16 cellular contexts compared by ENCODE assay signal in the genomic region with DNA sequence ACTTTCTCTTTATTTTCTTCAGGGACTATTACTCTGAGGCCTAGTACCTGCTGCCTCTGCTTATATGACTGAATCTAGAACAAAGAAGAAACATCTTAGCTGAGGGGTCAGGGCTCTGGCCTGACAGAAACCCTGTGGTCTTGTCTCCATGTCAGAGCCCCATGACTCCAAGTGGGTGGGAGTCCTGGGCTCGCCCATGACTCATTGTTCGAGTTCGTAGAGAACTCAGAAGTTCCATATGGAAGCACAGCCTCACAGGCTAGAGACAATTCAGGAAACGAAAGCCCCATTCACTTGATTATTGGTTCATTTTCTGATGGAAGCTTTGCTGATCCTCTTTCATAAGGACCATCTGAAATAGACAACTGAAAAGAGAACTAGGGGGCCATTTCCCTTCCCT.
A peak's percentile ranks its signal among the peaks of the same experiment; 100 is the strongest.
DNase-seq lines count a peak whose midpoint lies in the region; ATAC-seq, FAIRE-seq and TF ChIP-seq lines count a peak whose summit lies in the region.
"Had no signal": no experiment of that assay in that cellular context is flagged by ENCODE, and none has a peak within 500 bp of the region (broad histone marks: within the 10 kb centered on the region; RNA-seq: fewer than 3 reads in every experiment).

No MANE protein-coding gene starts in this region.

- H3K79me1 ChIP-seq in trophoblast cell (ENCODE audit: low read length) = peaks cover 14% of the 10 kb centered on the region

- no peak overlapping the region for H3K4me2 ChIP-seq in trophoblast cell (ENCODE audit: low read length)

- no peak overlapping the region for H2AK5ac ChIP-seq in trophoblast cell (ENCODE audit: low read length)

- peak overlapping the region; percentile 47 for H4K91ac ChIP-seq in trophoblast cell (ENCODE audit: low read depth, low read length)

- H2BK12ac ChIP-seq in trophoblast cell (ENCODE audit: low read length) = peak overlapping the region; percentile 18

- no peak overlapping the region for H3K4me3 Mint-ChIP-seq in T-helper 17 cell
- H3K4me3 Mint-ChIP-seq: activated CD8-positive, alpha-beta memory T cell treated with anti-CD3 and anti-CD28 coated beads, Interleukin-2, amount 10 ng/mL, durations not matched to agents 7 days and 5 days; activated naive CD4-positive, alpha-beta T cell treated with anti-CD3 and anti-CD28 coated beads, Interleukin-2, amount 10 ng/mL, durations not matched to agents 7 days and 5 days; CD4-positive, CD25-positive, alpha-beta regulatory T cell; WTC11 had no signal

- H3K36me3 ChIP-seq in trophoblast cell (ENCODE audit: control insufficient read depth in 1 of 2, insufficient read depth in 2 of 2, low read length in 2 of 2) = no peaks in the 10 kb centered on the region
- no peaks in the 10 kb centered on the region for H3K36me3 ChIP-seq in psoas muscle (ENCODE audit: insufficient read depth in 1 of 2, low read depth in 1 of 2)
- H3K36me3 ChIP-seq: esophagus squamous epithelium had no signal

- H3K4me1 ChIP-seq in trophoblast cell (ENCODE audit: control insufficient read depth in 1 of 2, insufficient read depth in 2 of 2, low read length in 2 of 2) (peaks cover 17 to 24% of the 10 kb centered on the region in 2 experiments), psoas muscle (peaks cover 3% of the 10 kb centered on the region)

- no peak overlapping the region for H4K8ac ChIP-seq in trophoblast cell (ENCODE audit: low read depth, low read length)

- DNase-seq in HCEC 1CT = peak; percentile 55
- no peak for DNase-seq in T-helper 17 cell
- DNase-seq in foreskin melanocyte = peak; percentile 86
- peak; percentile 46 to 56 for DNase-seq in trophoblast cell
- DNase-seq in activated CD8-positive, alpha-beta memory T cell treated with anti-CD3 and anti-CD28 coated beads, Interleukin-2, amount 50 U/mL, for 4 hours = no peak
- DNase-seq in D721Med (ENCODE audit: insufficient read length, low spot score) = no peak
- no peak for DNase-seq in psoas muscle
- no peak for DNase-seq in AG20443 (ENCODE audit: low spot score)
- DNase-seq: activated CD8-positive, alpha-beta memory T cell treated with anti-CD3 and anti-CD28 coated beads, Interleukin-2, amount 10 ng/mL, durations not matched to agents 7 days and 5 days; activated naive CD4-positive, alpha-beta T cell treated with anti-CD3 and anti-CD28 coated beads, Interleukin-2, amount 10 ng/mL, durations not matched to agents 7 days and 5 days; CD4-positive, CD25-positive, alpha-beta regulatory T cell; esophagus squamous epithelium; KG1; NCI-H1930; NCI-H774 had no signal

- no peak overlapping the region for H3K14ac ChIP-seq in trophoblast cell (ENCODE audit: low read length)

- intact Hi-C loops in psoas muscle (cut with DNase I) = loop anchor here in 1 of 2 donors (2.0 kb wide), 1 partner anchor 355 kb away; no protein-coding TSS in a partner anchor

- H3K23ac ChIP-seq in trophoblast cell (ENCODE audit: low read length) = no peak overlapping the region

- peaks cover 25% of the 10 kb centered on the region for H3K4me1 Mint-ChIP-seq in T-helper 17 cell

- peak overlapping the region; percentile 87 for H3K27ac Mint-ChIP-seq in T-helper 17 cell
- H3K27ac Mint-ChIP-seq: activated CD8-positive, alpha-beta memory T cell treated with anti-CD3 and anti-CD28 coated beads, Interleukin-2, amount 10 ng/mL, durations not matched to agents 7 days and 5 days; activated naive CD4-positive, alpha-beta T cell treated with anti-CD3 and anti-CD28 coated beads, Interleukin-2, amount 10 ng/mL, durations not matched to agents 7 days and 5 days; WTC11 had no signal

- no CpG with 5 or more reads among the region's 4 CpGs for WGBS in trophoblast cell (ENCODE audit: extremely low coverage, insufficient coverage, insufficient read length)
- WGBS in psoas muscle, 3 donors = 77 to 94% (median 89%) methylated on average over 4 of the region's 4 CpGs

- no peaks in the 10 kb centered on the region for H3K9me3 ChIP-seq in T-helper 17 cell (ENCODE audit: control insufficient read depth, low read length, poor library complexity, severe bottlenecking)
- no peaks in the 10 kb centered on the region for H3K9me3 ChIP-seq in trophoblast cell (ENCODE audit: insufficient read depth, low read depth, low read length)
- no peaks in the 10 kb centered on the region for H3K9me3 ChIP-seq in psoas muscle
- H3K9me3 ChIP-seq: esophagus squamous epithelium had no signal

- no peaks in the 10 kb centered on the region for H3K79me2 ChIP-seq in trophoblast cell (ENCODE audit: control insufficient read depth, insufficient read depth, low read length, poor library complexity)

- H2BK5ac ChIP-seq in trophoblast cell (ENCODE audit: low read depth, low read length, poor library complexity) = no peak overlapping the region

- FAIRE-seq in D721Med (lab: Jason Lieb, UNC) = no peak

- H3K27me3 Mint-ChIP-seq in T-helper 17 cell = no peaks in the 10 kb centered on the region
- H3K27me3 Mint-ChIP-seq: activated CD8-positive, alpha-beta memory T cell treated with anti-CD3 and anti-CD28 coated beads, Interleukin-2, amount 10 ng/mL, durations not matched to agents 7 days and 5 days; activated naive CD4-positive, alpha-beta T cell treated with anti-CD3 and anti-CD28 coated beads, Interleukin-2, amount 10 ng/mL, durations not matched to agents 7 days and 5 days; CD4-positive, CD25-positive, alpha-beta regulatory T cell had no signal

- H2BK120ac ChIP-seq in trophoblast cell (ENCODE audit: insufficient read depth, low read length, poor library complexity) = no peak overlapping the region

- no peak overlapping the region for H2AFZ ChIP-seq in trophoblast cell (ENCODE audit: insufficient read depth, low read length, poor library complexity)

- H3K27ac ChIP-seq in trophoblast cell (ENCODE audit: low read depth, low read length) (no peak overlapping the region), psoas muscle (no peak overlapping the region)

- no peak overlapping the region for H3K9ac ChIP-seq in trophoblast cell (ENCODE audit: low read length)

- H3K4me3 ChIP-seq in trophoblast cell (ENCODE audit: low read depth, low read length) = no peak overlapping the region
- no peak overlapping the region for H3K4me3 ChIP-seq in psoas muscle
- H3K4me3 ChIP-seq: esophagus squamous epithelium had no signal

- H3K36me3 Mint-ChIP-seq in T-helper 17 cell (ENCODE audit: low read depth) = no peaks in the 10 kb centered on the region
- H3K36me3 Mint-ChIP-seq: WTC11 had no signal

- no peak overlapping the region for H4K12ac ChIP-seq in trophoblast cell (ENCODE audit: low read depth, low read length)

- no peak for TF ChIP-seq CTCF in D721Med (IDR thresholded peaks at IDR 0.05; ENCODE audit: insufficient read depth, missing control alignments)
- TF ChIP-seq CTCF in psoas muscle (IDR thresholded peaks at IDR 0.05) = no peak

- no peak for ATAC-seq in T-helper 17 cell
- ATAC-seq in psoas muscle = no peak
- ATAC-seq: activated CD8-positive, alpha-beta memory T cell treated with anti-CD3 and anti-CD28 coated beads, Interleukin-2, amount 10 ng/mL, durations not matched to agents 7 days and 5 days; WTC11 had no signal

- no peaks in the 10 kb centered on the region for H3K27me3 ChIP-seq in trophoblast cell (ENCODE audit: insufficient read depth, low read length)
- no peaks in the 10 kb centered on the region for H3K27me3 ChIP-seq in psoas muscle (ENCODE audit: insufficient read depth in 3 of 3, low read length in 2 of 3)
- H3K27me3 ChIP-seq: esophagus squamous epithelium had no signal

- no peak overlapping the region for H3K18ac ChIP-seq in trophoblast cell (ENCODE audit: low read length)

- H3K4ac ChIP-seq in trophoblast cell (ENCODE audit: low read depth, low read length) = no peak overlapping the region

Comparison
In these comparisons a context has a peak if more than half of its experiments do, and no peak if none do; other contexts are left out.
1. DNase-seq: peak in HCEC 1CT (single experiment), foreskin melanocyte (single experiment) and trophoblast cell (2 of 2); none in T-helper 17 cell (0 of 3), activated CD8-positive, alpha-beta memory T cell treated with anti-CD3 and anti-CD28 coated beads, Interleukin-2, amount 50 U/mL, for 4 hours (single experiment), D721Med (single experiment), psoas muscle (0 of 2) and AG20443 (single experiment).